Comparison of ENCODE assay signal across 9 cellular contexts in genomic region chr7:38451840-38452239, GRCh38.
DNase-seq lines count a peak whose midpoint lies in the region; ATAC-seq, FAIRE-seq and TF ChIP-seq lines count a peak whose summit lies in the region.
"Had no signal": no experiment of that assay in that cellular context is flagged by ENCODE, and none has a peak within 500 bp of the region (broad histone marks: within the 10 kb centered on the region; RNA-seq: fewer than 3 reads in every experiment).

No MANE protein-coding gene starts in this region.

- no peak overlapping the region for H3K27ac Mint-ChIP-seq in T-helper 2 cell treated with Interferon-gamma antibody and Interleukin-4, amounts not matched to agents 5 μg/mL and 100 μg/mL, for 36 hours

- H3K27me3 Mint-ChIP-seq in T-helper 2 cell treated with Interferon-gamma antibody and Interleukin-4, amounts not matched to agents 5 μg/mL and 100 μg/mL, for 36 hours (ENCODE audit: low read depth), result peaks cover 7% of the 10 kb centered on the region

- no peak overlapping the region for H3K4me3 Mint-ChIP-seq in T-helper 2 cell treated with Interferon-gamma antibody and Interleukin-4, amounts not matched to agents 5 μg/mL and 100 μg/mL, for 36 hours

- in situ Hi-C loops in astrocyte of the cerebellum (cut with HindIII; ENCODE audit: low sequenced_read_pairs), result no loop called here

- no peak for ATAC-seq in HG03135 (IDR thresholded peaks at IDR 0.05; ENCODE audit: unreplicated experiment)
- ATAC-seq in HG02938 (IDR thresholded peaks at IDR 0.05; ENCODE audit: unreplicated experiment), result no peak
- ATAC-seq: foreskin keratinocyte had no signal

- peaks cover 4% of the 10 kb centered on the region for H3K9me3 Mint-ChIP-seq in T-helper 2 cell treated with Interferon-gamma antibody and Interleukin-4, amounts not matched to agents 5 μg/mL and 100 μg/mL, for 36 hours

- no peak overlapping the region for H3K4me3 ChIP-seq in astrocyte of the cerebellum (ENCODE audit: low read depth, low read length)

- H3K36me3 Mint-ChIP-seq in T-helper 2 cell treated with Interferon-gamma antibody and Interleukin-4, amounts not matched to agents 5 μg/mL and 100 μg/mL, for 36 hours (ENCODE audit: low read depth), result no peaks in the 10 kb centered on the region

- FAIRE-seq in D721Med (lab: Jason Lieb, UNC), result no peak

- TF ChIP-seq CTCF in D721Med (IDR thresholded peaks at IDR 0.05; ENCODE audit: insufficient read depth, missing control alignments) (peak; percentile 37), astrocyte of the cerebellum (IDR thresholded peaks at IDR 0.05; ENCODE audit: low read depth, low read length, missing control alignments) (peak; percentile 56)

- H3K4me1 Mint-ChIP-seq in T-helper 2 cell treated with Interferon-gamma antibody and Interleukin-4, amounts not matched to agents 5 μg/mL and 100 μg/mL, for 36 hours (ENCODE audit: low read depth), result peaks cover 3% of the 10 kb centered on the region

- DNase-seq in D721Med (ENCODE audit: insufficient read length, low spot score), result no peak
- peak; percentile 36 for DNase-seq in LHCN-M2 (ENCODE audit: low read depth)
- peak; percentile 31 for DNase-seq in astrocyte of the cerebellum (ENCODE audit: low read depth)
- peak; percentile 41 for DNase-seq in kidney tubule cell (ENCODE audit: low spot score)
- no peak for DNase-seq in T-helper 2 cell treated with Interferon-gamma antibody and Interleukin-4, amounts not matched to agents 5 μg/mL and 100 μg/mL, for 36 hours (ENCODE audit: low spot score)
- DNase-seq in HK-2 (ENCODE audit: unreplicated experiment), result no peak

Comparison
In these comparisons a context has a peak if more than half of its experiments do, and no peak if none do; other contexts are left out.
1. DNase-seq: peak in LHCN-M2 (single experiment), astrocyte of the cerebellum (single experiment) and kidney tubule cell (single experiment); none in D721Med (single experiment), T-helper 2 cell treated with Interferon-gamma antibody and Interleukin-4, amounts not matched to agents 5 μg/mL and 100 μg/mL, for 36 hours (single experiment) and HK-2 (single experiment).